2 cellular contexts compared by ENCODE assay signal in the genomic region with DNA sequence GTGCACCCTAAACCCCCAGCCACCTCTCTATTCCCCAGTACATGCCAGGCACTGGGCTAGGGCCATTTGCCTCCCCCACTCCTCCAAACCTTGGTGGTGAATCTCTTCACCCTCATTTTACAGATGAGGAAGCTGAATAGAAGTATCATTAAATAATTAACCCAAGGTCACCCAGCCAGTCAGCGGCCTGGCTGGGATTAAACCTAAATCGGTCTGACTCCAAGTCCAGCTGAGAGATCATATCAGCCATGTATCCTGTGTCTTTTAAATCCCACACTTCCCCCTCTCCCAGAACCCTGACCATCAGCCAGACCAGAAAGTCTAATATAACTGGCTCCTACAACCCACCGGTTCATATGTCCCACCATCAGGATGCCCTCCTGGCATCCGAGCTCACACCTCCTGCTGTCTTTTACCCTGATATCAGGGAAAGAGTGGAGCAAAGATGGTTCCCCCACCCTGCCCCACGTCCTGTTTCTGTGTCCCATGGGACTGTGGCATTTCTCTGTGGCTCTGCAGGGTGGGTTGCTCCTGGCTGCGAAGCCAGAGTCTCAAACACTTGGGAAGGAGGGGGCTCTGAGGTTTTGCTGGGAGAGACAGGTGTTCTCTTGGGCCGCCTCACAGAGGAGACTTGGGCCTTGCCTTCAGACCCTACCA.
A peak's percentile ranks its signal among the peaks of the same experiment; 100 is the strongest.
TF ChIP-seq lines count a peak whose summit lies in the region.

No MANE protein-coding gene starts in this region.

TF ChIP-seq in SK-N-SH, 30 proteins besides CTCF, POLR2A, EP300 and RAD21:
- TF ChIP-seq GATA2 (CRISPR knock-in tag; IDR thresholded peaks at IDR 0.05), result peak; percentile 49; the same call in 1 of the 2 replicates
- TF ChIP-seq MXI1 (IDR thresholded peaks at IDR 0.05; ENCODE audit: low read depth, low read length), result no peak

TF ChIP-seq in SK-N-SH treated with all-trans-retinoic acid at 6 μM for 48 hours, 23 proteins besides CTCF, POLR2A, EP300 and RAD21:
- TF ChIP-seq ZNF8 (CRISPR knock-in tag; IDR thresholded peaks at IDR 0.05) (no peak), GLIS3 (CRISPR knock-in tag; IDR thresholded peaks at IDR 0.05) (no peak), ZC3H10 (CRISPR knock-in tag; IDR thresholded peaks at IDR 0.05) (no peak)
- TF ChIP-seq, protein P1, sequence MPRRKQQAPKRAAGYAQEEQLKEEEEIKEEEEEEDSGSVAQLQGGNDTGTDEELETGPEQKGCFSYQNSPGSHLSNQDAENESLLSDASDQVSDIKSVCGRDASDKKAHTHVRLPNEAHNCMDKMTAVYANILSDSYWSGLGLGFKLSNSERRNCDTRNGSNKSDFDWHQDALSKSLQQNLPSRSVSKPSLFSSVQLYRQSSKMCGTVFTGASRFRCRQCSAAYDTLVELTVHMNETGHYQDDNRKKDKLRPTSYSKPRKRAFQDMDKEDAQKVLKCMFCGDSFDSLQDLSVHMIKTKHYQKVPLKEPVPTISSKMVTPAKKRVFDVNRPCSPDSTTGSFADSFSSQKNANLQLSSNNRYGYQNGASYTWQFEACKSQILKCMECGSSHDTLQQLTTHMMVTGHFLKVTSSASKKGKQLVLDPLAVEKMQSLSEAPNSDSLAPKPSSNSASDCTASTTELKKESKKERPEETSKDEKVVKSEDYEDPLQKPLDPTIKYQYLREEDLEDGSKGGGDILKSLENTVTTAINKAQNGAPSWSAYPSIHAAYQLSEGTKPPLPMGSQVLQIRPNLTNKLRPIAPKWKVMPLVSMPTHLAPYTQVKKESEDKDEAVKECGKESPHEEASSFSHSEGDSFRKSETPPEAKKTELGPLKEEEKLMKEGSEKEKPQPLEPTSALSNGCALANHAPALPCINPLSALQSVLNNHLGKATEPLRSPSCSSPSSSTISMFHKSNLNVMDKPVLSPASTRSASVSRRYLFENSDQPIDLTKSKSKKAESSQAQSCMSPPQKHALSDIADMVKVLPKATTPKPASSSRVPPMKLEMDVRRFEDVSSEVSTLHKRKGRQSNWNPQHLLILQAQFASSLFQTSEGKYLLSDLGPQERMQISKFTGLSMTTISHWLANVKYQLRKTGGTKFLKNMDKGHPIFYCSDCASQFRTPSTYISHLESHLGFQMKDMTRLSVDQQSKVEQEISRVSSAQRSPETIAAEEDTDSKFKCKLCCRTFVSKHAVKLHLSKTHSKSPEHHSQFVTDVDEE (CRISPR knock-in tag; IDR thresholded peaks at IDR 0.05), result no peak
- TF ChIP-seq, protein P2, sequence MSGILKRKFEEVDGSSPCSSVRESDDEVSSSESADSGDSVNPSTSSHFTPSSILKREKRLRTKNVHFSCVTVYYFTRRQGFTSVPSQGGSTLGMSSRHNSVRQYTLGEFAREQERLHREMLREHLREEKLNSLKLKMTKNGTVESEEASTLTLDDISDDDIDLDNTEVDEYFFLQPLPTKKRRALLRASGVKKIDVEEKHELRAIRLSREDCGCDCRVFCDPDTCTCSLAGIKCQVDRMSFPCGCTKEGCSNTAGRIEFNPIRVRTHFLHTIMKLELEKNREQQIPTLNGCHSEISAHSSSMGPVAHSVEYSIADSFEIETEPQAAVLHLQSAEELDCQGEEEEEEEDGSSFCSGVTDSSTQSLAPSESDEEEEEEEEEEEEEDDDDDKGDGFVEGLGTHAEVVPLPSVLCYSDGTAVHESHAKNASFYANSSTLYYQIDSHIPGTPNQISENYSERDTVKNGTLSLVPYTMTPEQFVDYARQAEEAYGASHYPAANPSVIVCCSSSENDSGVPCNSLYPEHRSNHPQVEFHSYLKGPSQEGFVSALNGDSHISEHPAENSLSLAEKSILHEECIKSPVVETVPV (CRISPR knock-in tag; IDR thresholded peaks at IDR 0.05), result no peak
